16 cellular contexts compared by ENCODE assay signal in the genomic region with DNA sequence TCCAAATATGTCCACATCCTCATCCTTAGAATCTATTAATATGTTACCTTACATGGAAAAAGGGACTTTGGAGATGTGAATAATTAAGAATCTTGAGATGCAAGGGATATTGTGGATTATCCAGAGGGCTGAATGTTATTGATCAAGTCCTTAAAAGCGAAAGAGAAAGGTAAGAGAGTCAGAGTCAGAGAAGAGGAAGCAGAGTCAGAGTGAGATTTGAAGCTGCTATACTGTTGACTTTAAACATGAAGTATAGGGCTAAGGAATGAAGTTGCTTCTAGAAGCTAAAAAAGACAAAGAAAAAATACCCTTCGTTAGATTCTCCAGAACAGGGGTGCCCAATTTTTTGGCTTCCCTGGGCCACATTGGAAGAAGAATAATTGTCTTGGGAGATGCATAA.
DNase-seq lines count a peak whose midpoint lies in the region; ATAC-seq and TF ChIP-seq lines count a peak whose summit lies in the region.
"Had no signal": no experiment of that assay in that cellular context is flagged by ENCODE, and none has a peak within 500 bp of the region (broad histone marks: within the 10 kb centered on the region; RNA-seq: fewer than 3 reads in every experiment).

No MANE protein-coding gene starts in this region.

- no peaks in the 10 kb centered on the region for H3K36me3 ChIP-seq in OCI-LY3 (replicated peaks; ENCODE audit: low read depth, low read length)
- no peaks in the 10 kb centered on the region for H3K36me3 ChIP-seq in aorta (ENCODE audit: control insufficient read depth in 1 of 2, insufficient read depth in 2 of 2, low read length in 1 of 2)
- H3K36me3 ChIP-seq: BLaER1 treated with 17β-estradiol and CSF1 and Interleukin-3, amounts not matched to agents 10 nM and 100 nM had no signal

- intact Hi-C loops in aorta (cut with DNase I): no loop called here

- H4K20me1 ChIP-seq in OCI-LY3 (ENCODE audit: insufficient read depth, low read length): no peaks in the 10 kb centered on the region
- H4K20me1 ChIP-seq: BLaER1 treated with 17β-estradiol and CSF1 and Interleukin-3, amounts not matched to agents 10 nM and 100 nM had no signal

- H3K4me1 ChIP-seq in OCI-LY3 (ENCODE audit: low read length) (peaks cover 9% of the 10 kb centered on the region), aorta (ENCODE audit: control insufficient read depth in 1 of 2, insufficient read depth in 2 of 2, low read length in 2 of 2) (no peaks in the 10 kb centered on the region)
- H3K4me1 ChIP-seq: A549; BLaER1 treated with 17β-estradiol and CSF1 and Interleukin-3, amounts not matched to agents 10 nM and 100 nM; Caco-2 had no signal

- H3K27ac ChIP-seq in OCI-LY3 (ENCODE audit: low read length) (peak overlapping the region; percentile 35), aorta (ENCODE audit: low read depth in 1 of 2, low read length in 2 of 2) (no peak overlapping the region)
- H3K27ac ChIP-seq: 22Rv1; A549; BLaER1 treated with 17β-estradiol and CSF1 and Interleukin-3, amounts not matched to agents 10 nM and 100 nM; C4-2B had no signal

- 80 to 81% methylated on average over 2 of the region's 2 CpGs for WGBS in aorta, 2 donors

- H3K27me3 ChIP-seq in OCI-LY3 (ENCODE audit: low read depth, low read length) (no peaks in the 10 kb centered on the region), aorta (ENCODE audit: control insufficient read depth in 1 of 2, insufficient read depth in 2 of 2, low read length in 1 of 2) (no peaks in the 10 kb centered on the region)
- H3K27me3 ChIP-seq: BLaER1 treated with 17β-estradiol and CSF1 and Interleukin-3, amounts not matched to agents 10 nM and 100 nM had no signal

- H3K4me3 ChIP-seq in OCI-LY3 (ENCODE audit: low read length): peak overlapping the region; percentile 11; the same call in 1 of the 2 replicates
- no peak overlapping the region for H3K4me3 ChIP-seq in aorta (ENCODE audit: low read length in 2 of 2)
- H3K4me3 ChIP-seq: A549; BLaER1 treated with 17β-estradiol and CSF1 and Interleukin-3, amounts not matched to agents 10 nM and 100 nM had no signal

- no peak for TF ChIP-seq CTCF in OCI-LY3 (IDR thresholded peaks at IDR 0.05; ENCODE audit: low read depth, low read length)

- H2AFZ ChIP-seq in OCI-LY3 (ENCODE audit: low read depth, low read length): peak overlapping the region; percentile 77; the same call in 1 of the 2 replicates

- H3K9me3 ChIP-seq in OCI-LY3 (ENCODE audit: insufficient read depth, low read length) (no peaks in the 10 kb centered on the region), aorta (ENCODE audit: control insufficient read depth, low read length) (no peaks in the 10 kb centered on the region)
- H3K9me3 ChIP-seq: A549; BLaER1 treated with 17β-estradiol and CSF1 and Interleukin-3, amounts not matched to agents 10 nM and 100 nM; Caco-2 had no signal

- no peak for DNase-seq in aorta
- DNase-seq: AML-193; Caco-2; Calu3; CD4-positive, alpha-beta T cell; CD8-positive, alpha-beta T cell; DMS79 treated with DMSO at 0.1 percent for 48 hours; GF-D8 had no signal

- H3K9ac ChIP-seq in OCI-LY3 (ENCODE audit: low read length): no peak overlapping the region
- H3K9ac ChIP-seq: BLaER1 treated with 17β-estradiol and CSF1 and Interleukin-3, amounts not matched to agents 10 nM and 100 nM had no signal

- no peaks in the 10 kb centered on the region for H3K79me2 ChIP-seq in OCI-LY3 (ENCODE audit: low read length)

- ATAC-seq in GM18868 (IDR thresholded peaks at IDR 0.05; ENCODE audit: unreplicated experiment) (peak; percentile 58), HG02610 (IDR thresholded peaks at IDR 0.05; ENCODE audit: unreplicated experiment) (peak; percentile 50), HG03139 (IDR thresholded peaks at IDR 0.05; ENCODE audit: unreplicated experiment) (no peak), aorta (ENCODE audit: low FRiP score) (no peak)
- ATAC-seq: A549; CD8-positive, alpha-beta T cell had no signal

- peak overlapping the region; percentile 55 for H3K4me2 ChIP-seq in OCI-LY3 (ENCODE audit: low read length)
- H3K4me2 ChIP-seq: A549; BLaER1 treated with 17β-estradiol and CSF1 and Interleukin-3, amounts not matched to agents 10 nM and 100 nM had no signal

Comparison
In these comparisons a context has a peak if more than half of its experiments do, and no peak if none do; other contexts are left out.
1. ATAC-seq: peak in GM18868 (single experiment) and HG02610 (single experiment); none in HG03139 (single experiment) and aorta (single experiment).